ENCODE assay signal across 36 cellular contexts in the genomic region with DNA sequence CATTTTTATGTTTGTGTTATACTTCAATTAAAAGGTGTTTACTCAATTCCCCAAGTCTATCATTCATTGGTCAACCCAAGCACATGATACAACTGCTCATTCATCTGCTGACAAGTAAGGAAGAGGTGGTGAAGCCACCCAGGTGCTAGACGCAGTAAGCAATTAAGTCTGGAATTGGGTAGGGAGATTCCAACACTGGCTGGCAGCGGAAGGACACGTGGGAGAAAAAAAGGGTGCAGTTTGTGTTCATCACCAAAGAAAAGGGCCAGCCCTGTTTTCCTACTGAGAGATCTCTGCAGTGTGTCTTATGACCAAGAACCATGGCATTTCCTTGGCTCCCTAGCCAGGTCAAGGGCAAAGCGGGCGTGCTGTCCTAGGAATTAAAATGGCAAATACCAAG. TPM values are rescaled to one million over a fixed set of nuclear protein-coding genes. Genes with fewer than 3 reads are reported as not detected.
DNase-seq lines count a peak whose midpoint lies in the region; ATAC-seq, FAIRE-seq and TF ChIP-seq lines count a peak whose summit lies in the region.
"Had no signal": no experiment of that assay in that cellular context is flagged by ENCODE, and none has a peak within 500 bp of the region (broad histone marks: within the 10 kb centered on the region; RNA-seq: fewer than 3 reads in every experiment).

No MANE protein-coding gene starts in this region.

- no peak overlapping the region for H3K4me2 ChIP-seq in mammary epithelial cell (ENCODE audit: insufficient read depth, low read depth, low read length)

- no peaks in the 10 kb centered on the region for H3K79me2 ChIP-seq in mammary epithelial cell (ENCODE audit: insufficient read depth, low read length)

- 66% methylated on average over 5 of the region's 5 CpGs for WGBS in mammary epithelial cell (ENCODE audit: low coverage, missing lambda C conversion rate)

- TF ChIP-seq POLR2A in gastrocnemius medialis (IDR thresholded peaks at IDR 0.05) = no peak

- H3K4me1 ChIP-seq in mammary epithelial cell (ENCODE audit: insufficient read depth, low read length) = peaks cover 23% of the 10 kb centered on the region
- peaks cover 26% of the 10 kb centered on the region for H3K4me1 ChIP-seq in SJSA1 (replicated peaks)
- H3K4me1 ChIP-seq in foreskin keratinocyte = peaks cover 18% of the 10 kb centered on the region
- H3K4me1 ChIP-seq in gastrocnemius medialis = no peaks in the 10 kb centered on the region
- H3K4me1 ChIP-seq: heart left ventricle, left lung, suprapubic skin had no signal

- H3K27ac ChIP-seq in mammary epithelial cell (ENCODE audit: insufficient read depth, low read depth, low read length) (peak overlapping the region; percentile 79), SJSA1 (peak overlapping the region; percentile 67), foreskin keratinocyte (no peak overlapping the region), gastrocnemius medialis (no peak overlapping the region)
- H3K27ac ChIP-seq: heart left ventricle, left lung, suprapubic skin had no signal

- H3K4me3 ChIP-seq in mammary epithelial cell (replicated peaks in 1 of 3; ENCODE audit: insufficient read depth in 1 of 3, low read depth in 2 of 3, low read length in 3 of 3) (no peak overlapping the region), SJSA1 (no peak overlapping the region), gastrocnemius medialis (no peak overlapping the region)
- H3K4me3 ChIP-seq: GM12878, heart left ventricle, K562, left lung, suprapubic skin had no signal

- H3K4me3 Mint-ChIP-seq in MCF 10A (ENCODE audit: unreplicated experiment) = no peak overlapping the region
- no peak overlapping the region for H3K4me3 Mint-ChIP-seq in activated CD4-positive, alpha-beta memory T cell treated with anti-CD3 and anti-CD28 coated beads, Interleukin-2, amount 10 ng/mL, durations not matched to agents 7 days and 5 days
- H3K4me3 Mint-ChIP-seq: activated CD8-positive, alpha-beta T cell treated with anti-CD3 and anti-CD28 coated beads, Interleukin-2, amount 10 ng/mL, durations not matched to agents 7 days and 5 days; activated naive CD4-positive, alpha-beta T cell treated with anti-CD3 and anti-CD28 coated beads, Interleukin-2, amount 10 ng/mL, durations not matched to agents 7 days and 5 days; activated T-cell treated with anti-CD3 and anti-CD28 coated beads, Interleukin-2, amount 50 U/mL, for 24 hours; dendritic cell treated with granulocyte-macrophage colony-stimulating factor and Interleukin-4, amounts not matched to agents 40 ng/mL and 50 ng/mL, for 4 days; naive thymus-derived CD8-positive, alpha-beta T cell; stimulated activated memory B cell treated with anti-CD40 and anti-IgM and Interleukin-4, amounts not matched to agents 10 μg/mL and 1 μg/mL and 100 μg/mL, for 72 hours had no signal

- CTCF ChIA-PET in mammary epithelial cell (lab: Charles Lee; ENCODE audit: low non-redundant PET) = no interaction called here
- CTCF ChIA-PET in MCF 10A (lab: Yijun Ruan, JAX) = interaction anchor here (0.9 kb wide), 1 partner anchor 10 kb away, joined by 3 read pairs; no protein-coding TSS in a partner anchor
- CTCF ChIA-PET in activated CD4-positive, alpha-beta memory T cell treated with anti-CD3 and anti-CD28 coated beads, Interleukin-2, amount 10 ng/mL, durations not matched to agents 7 days and 5 days (lab: Charles Lee) = interaction anchor here (1.2 kb wide), 1 partner anchor 10 kb away, joined by 3 read pairs; no protein-coding TSS in a partner anchor

- H3K27me3 ChIP-seq in mammary epithelial cell (ENCODE audit: insufficient read depth, low read length) = no peaks in the 10 kb centered on the region
- no peaks in the 10 kb centered on the region for H3K27me3 ChIP-seq in SJSA1 (replicated peaks)
- H3K27me3 ChIP-seq in foreskin keratinocyte = no peaks in the 10 kb centered on the region
- H3K27me3 ChIP-seq in gastrocnemius medialis = no peaks in the 10 kb centered on the region
- H3K27me3 ChIP-seq: heart left ventricle, left lung, suprapubic skin had no signal

- H3K36me3 Mint-ChIP-seq in MCF 10A (ENCODE audit: insufficient read depth, unreplicated experiment) = peaks cover 29% of the 10 kb centered on the region
- H3K36me3 Mint-ChIP-seq in activated CD4-positive, alpha-beta memory T cell treated with anti-CD3 and anti-CD28 coated beads, Interleukin-2, amount 10 ng/mL, durations not matched to agents 7 days and 5 days (ENCODE audit: low read depth) = no peaks in the 10 kb centered on the region
- H3K36me3 Mint-ChIP-seq: activated naive CD4-positive, alpha-beta T cell treated with anti-CD3 and anti-CD28 coated beads, Interleukin-2, amount 10 ng/mL, durations not matched to agents 7 days and 5 days had no signal

- H3K9ac ChIP-seq in mammary epithelial cell (ENCODE audit: insufficient read depth, low read length) = no peak overlapping the region

- no TSS peak for BruUV-seq in mammary epithelial cell (replicated peaks; lab: Mats Ljungman, UMichigan)
- BruUV-seq in MCF 10A (replicated peaks; lab: Mats Ljungman, UMichigan) = no TSS peak

- peak; percentile 80 for DNase-seq in mammary epithelial cell
- no peak for DNase-seq in MCF 10A (ENCODE audit: unreplicated experiment)
- peak; percentile 46 to 51 for DNase-seq in SJSA1 (ENCODE audit: low read depth in 1 of 2, low spot score in 2 of 2)
- DNase-seq in foreskin keratinocyte = peak; percentile 69 to 83
- DNase-seq in urothelium cell line (ENCODE audit: low spot score) = peak; percentile 40
- DNase-seq in activated CD4-positive, alpha-beta memory T cell treated with anti-CD3 and anti-CD28 coated beads, Interleukin-2, amount 10 ng/mL, durations not matched to agents 7 days and 5 days = no peak
- no peak for DNase-seq in gastrocnemius medialis
- DNase-seq: activated CD4-positive, CD25-positive, alpha-beta regulatory T cell treated with anti-CD3 and anti-CD28 coated beads, Interleukin-2, amount 50 U/mL, for 72 hours; activated CD8-positive, alpha-beta T cell treated with anti-CD3 and anti-CD28 coated beads, Interleukin-2, amount 10 ng/mL, durations not matched to agents 7 days and 5 days; activated naive CD4-positive, alpha-beta T cell treated with anti-CD3 and anti-CD28 coated beads, Interleukin-2, amount 10 ng/mL, durations not matched to agents 7 days and 5 days; activated T-cell treated with anti-CD3 and anti-CD28 coated beads, Interleukin-2, amount 50 U/mL, for 24 hours; amniotic stem cell; COR-L47; DMS79 treated with DMSO at 0.1 percent for 48 hours; heart left ventricle; left lung; naive thymus-derived CD8-positive, alpha-beta T cell; NCI-H1417 treated with DMSO at 0.1 percent for 48 hours; NCI-H446; NCI-H82; retina; SHP77 treated with DMSO at 0.1 percent for 48 hours; stimulated activated CD4-positive, alpha-beta T cell treated with anti-CD3 and anti-CD28 coated beads, Interleukin-4, amount 100 ng/mL, for 1 hour had no signal

- in situ Hi-C loops in mammary epithelial cell (cut with MboI; ENCODE audit: low sequenced_read_pairs in 2 of 2) = no loop called here
- in situ Hi-C loops in gastrocnemius medialis (cut with MboI; ENCODE audit: low sequenced_read_pairs in 4 of 4) = no loop called here

- no peak for TF ChIP-seq CTCF in mammary epithelial cell (conservative IDR thresholded peaks at IDR 0.05 in 1 of 2, IDR thresholded peaks at IDR 0.05 in 1 of 2; ENCODE audit: extremely low read depth in 1 of 2, insufficient read depth in 1 of 2, low read depth in 1 of 2, low read length in 2 of 2)
- no peak for TF ChIP-seq CTCF in MCF 10A (IDR thresholded peaks at IDR 0.05; ENCODE audit: unreplicated experiment)
- TF ChIP-seq CTCF in foreskin keratinocyte (conservative IDR thresholded peaks at IDR 0.05) = no peak
- no peak for TF ChIP-seq CTCF in gastrocnemius medialis (IDR thresholded peaks at IDR 0.05 in 4 of 5, conservative IDR thresholded peaks at IDR 0.05 in 1 of 5)

- intact Hi-C loops in mammary epithelial cell (cut with micrococcal nuclease) = no loop called here
- intact Hi-C loops in MCF 10A (cut with micrococcal nuclease) = no loop called here
- intact Hi-C loops in gastrocnemius medialis (cut with DNase I; ENCODE audit: low total_unique reads) = no loop called here

- H3K9me3 Mint-ChIP-seq in MCF 10A (ENCODE audit: unreplicated experiment) = peaks cover 7% of the 10 kb centered on the region
- no peaks in the 10 kb centered on the region for H3K9me3 Mint-ChIP-seq in activated CD4-positive, alpha-beta memory T cell treated with anti-CD3 and anti-CD28 coated beads, Interleukin-2, amount 10 ng/mL, durations not matched to agents 7 days and 5 days
- H3K9me3 Mint-ChIP-seq: activated naive CD4-positive, alpha-beta T cell treated with anti-CD3 and anti-CD28 coated beads, Interleukin-2, amount 10 ng/mL, durations not matched to agents 7 days and 5 days; activated T-cell treated with anti-CD3 and anti-CD28 coated beads, Interleukin-2, amount 50 U/mL, for 24 hours; dendritic cell treated with granulocyte-macrophage colony-stimulating factor and Interleukin-4, amounts not matched to agents 40 ng/mL and 50 ng/mL, for 4 days; naive thymus-derived CD8-positive, alpha-beta T cell; stimulated activated memory B cell treated with anti-CD40 and anti-IgM and Interleukin-4, amounts not matched to agents 10 μg/mL and 1 μg/mL and 100 μg/mL, for 72 hours had no signal

- peak; percentile 9 for FAIRE-seq in urothelium cell line (lab: Jason Lieb, UNC)
- FAIRE-seq: A204.1, GM12878, K562, TTC549 had no signal

- peaks cover 12% of the 10 kb centered on the region for H3K36me3 ChIP-seq in mammary epithelial cell (ENCODE audit: insufficient read depth, low read length)
- peaks cover 24% of the 10 kb centered on the region for H3K36me3 ChIP-seq in SJSA1
- H3K36me3 ChIP-seq in gastrocnemius medialis = peaks cover 0 to 44% of the 10 kb centered on the region in 2 donors

- peaks cover 8% of the 10 kb centered on the region for H3K4me1 Mint-ChIP-seq in MCF 10A (ENCODE audit: insufficient read depth, unreplicated experiment)
- H3K4me1 Mint-ChIP-seq in activated CD4-positive, alpha-beta memory T cell treated with anti-CD3 and anti-CD28 coated beads, Interleukin-2, amount 10 ng/mL, durations not matched to agents 7 days and 5 days = peaks cover 14% of the 10 kb centered on the region
- H3K4me1 Mint-ChIP-seq: stimulated activated memory B cell treated with anti-CD40 and anti-IgM and Interleukin-4, amounts not matched to agents 10 μg/mL and 1 μg/mL and 100 μg/mL, for 72 hours had no signal

- dilution Hi-C loops in mammary epithelial cell (cut with HindIII; ENCODE audit: low sequenced_read_pairs) = no loop called here

- no peak overlapping the region for H2AFZ ChIP-seq in mammary epithelial cell (ENCODE audit: low read depth, low read length)

- peaks cover 15% of the 10 kb centered on the region for H3K9me3 ChIP-seq in mammary epithelial cell (replicated peaks; ENCODE audit: insufficient read depth, low read length)
- peaks cover 6% of the 10 kb centered on the region; the same call in 1 of the 2 replicates for H3K9me3 ChIP-seq in SJSA1 (replicated peaks)
- no peaks in the 10 kb centered on the region for H3K9me3 ChIP-seq in gastrocnemius medialis
- H3K9me3 ChIP-seq: heart left ventricle, left lung, suprapubic skin had no signal

- H4K20me1 ChIP-seq in mammary epithelial cell (ENCODE audit: insufficient read depth, low read length) = no peaks in the 10 kb centered on the region

- H3K27ac Mint-ChIP-seq in MCF 10A (ENCODE audit: low read depth, unreplicated experiment) = no peak overlapping the region
- H3K27ac Mint-ChIP-seq in activated CD4-positive, alpha-beta memory T cell treated with anti-CD3 and anti-CD28 coated beads, Interleukin-2, amount 10 ng/mL, durations not matched to agents 7 days and 5 days = no peak overlapping the region
- H3K27ac Mint-ChIP-seq: activated CD8-positive, alpha-beta T cell treated with anti-CD3 and anti-CD28 coated beads, Interleukin-2, amount 10 ng/mL, durations not matched to agents 7 days and 5 days; activated naive CD4-positive, alpha-beta T cell treated with anti-CD3 and anti-CD28 coated beads, Interleukin-2, amount 10 ng/mL, durations not matched to agents 7 days and 5 days; activated T-cell treated with anti-CD3 and anti-CD28 coated beads, Interleukin-2, amount 50 U/mL, for 24 hours; dendritic cell treated with granulocyte-macrophage colony-stimulating factor and Interleukin-4, amounts not matched to agents 40 ng/mL and 50 ng/mL, for 4 days; naive thymus-derived CD8-positive, alpha-beta T cell; stimulated activated memory B cell treated with anti-CD40 and anti-IgM and Interleukin-4, amounts not matched to agents 10 μg/mL and 1 μg/mL and 100 μg/mL, for 72 hours had no signal

- POLR2A ChIA-PET in MCF 10A (lab: Yijun Ruan, JAX) = interaction anchor here (1.5 kb wide), 1 partner anchor 12 kb away, joined by 10 read pairs; a partner anchor contains a TSS
- POLR2A ChIA-PET in activated CD4-positive, alpha-beta memory T cell treated with anti-CD3 and anti-CD28 coated beads, Interleukin-2, amount 10 ng/mL, durations not matched to agents 7 days and 5 days (lab: Charles Lee) = no interaction called here

- peak; percentile 37 for ATAC-seq in foreskin keratinocyte
- ATAC-seq in GM19395 (IDR thresholded peaks at IDR 0.05; ENCODE audit: unreplicated experiment) = no peak
- ATAC-seq in gastrocnemius medialis = no peak
- ATAC-seq: activated CD8-positive, alpha-beta T cell treated with anti-CD3 and anti-CD28 coated beads, Interleukin-2, amount 10 ng/mL, durations not matched to agents 7 days and 5 days; GM12878; heart left ventricle; K562; left lung; naive thymus-derived CD8-positive, alpha-beta T cell; stimulated activated memory B cell treated with anti-CD40 and anti-IgM and Interleukin-4, amounts not matched to agents 10 μg/mL and 1 μg/mL and 100 μg/mL, for 72 hours had no signal

- H3K27me3 Mint-ChIP-seq in MCF 10A (ENCODE audit: insufficient read depth, unreplicated experiment) = no peaks in the 10 kb centered on the region
- no peaks in the 10 kb centered on the region for H3K27me3 Mint-ChIP-seq in activated CD4-positive, alpha-beta memory T cell treated with anti-CD3 and anti-CD28 coated beads, Interleukin-2, amount 10 ng/mL, durations not matched to agents 7 days and 5 days
- H3K27me3 Mint-ChIP-seq: activated naive CD4-positive, alpha-beta T cell treated with anti-CD3 and anti-CD28 coated beads, Interleukin-2, amount 10 ng/mL, durations not matched to agents 7 days and 5 days; activated T-cell treated with anti-CD3 and anti-CD28 coated beads, Interleukin-2, amount 50 U/mL, for 24 hours; dendritic cell treated with granulocyte-macrophage colony-stimulating factor and Interleukin-4, amounts not matched to agents 40 ng/mL and 50 ng/mL, for 4 days; naive thymus-derived CD8-positive, alpha-beta T cell; stimulated activated memory B cell treated with anti-CD40 and anti-IgM and Interleukin-4, amounts not matched to agents 10 μg/mL and 1 μg/mL and 100 μg/mL, for 72 hours had no signal

RNA-seq across cellular contexts. Expression of a gene that starts 11.8 kb away (rescaled TPM):
- 10 to 100 TPM in 1 of 2 donors, 1 to 10 TPM in 1; 6.2 to 16.2 TPM for total RNA-seq in mammary epithelial cell
- 3.8 TPM for polyA plus RNA-seq in mammary epithelial cell
- polyA minus RNA-seq in mammary epithelial cell = 1.5 TPM
- total RNA-seq in MCF 10A (2022) = 12.6 and 13.7 TPM in 2 replicates
- total RNA-seq in SJSA1 (2014; rRNA removed; shearing (Covaris generic)) = 8.6 and 17.6 TPM in 2 replicates
- 6.7 and 7.5 TPM in 2 replicates for total RNA-seq in foreskin keratinocyte
- polyA plus RNA-seq in foreskin keratinocyte = 3.0 and 3.8 TPM in 2 replicates
- 1 to 10 TPM; 6.0 to 7.3 TPM for total RNA-seq in activated CD4-positive, alpha-beta memory T cell treated with anti-CD3 and anti-CD28 coated beads, Interleukin-2, amount 10 ng/mL, durations not matched to agents 7 days and 5 days
- 1 to 10 TPM; 3.6 to 5.6 (median 4.7) TPM for total RNA-seq in gastrocnemius medialis

RNA-seq across cellular contexts. Expression of a gene that starts 15.2 kb away (rescaled TPM):
- total RNA-seq in mammary epithelial cell (1 to 10 TPM; 3.4 to 5.2 TPM), MCF 10A (2022) (4.1 and 4.6 TPM in 2 replicates), foreskin keratinocyte (2.0 and 2.9 TPM in 2 replicates), gastrocnemius medialis (1 to 10 TPM in 3 of 4 donors, under 1 TPM in 1; 0.65 to 3.3 (median 1.5) TPM)
- polyA plus RNA-seq in mammary epithelial cell (0.97 TPM), foreskin keratinocyte (0.82 and 1.1 TPM in 2 replicates)
- 4.3 TPM for polyA minus RNA-seq in mammary epithelial cell
- total RNA-seq in SJSA1 (2014; rRNA removed; shearing (Covaris generic)) = 0.95 and 4.5 TPM in 2 replicates
- total RNA-seq in activated CD4-positive, alpha-beta memory T cell treated with anti-CD3 and anti-CD28 coated beads, Interleukin-2, amount 10 ng/mL, durations not matched to agents 7 days and 5 days = 1 to 10 TPM; 2.1 to 2.8 TPM

RNA-seq across cellular contexts. Expression of a gene that starts 32.0 kb away (rescaled TPM):
- not detected for total RNA-seq in mammary epithelial cell
- not detected for polyA plus RNA-seq in mammary epithelial cell
- polyA minus RNA-seq in mammary epithelial cell = not detected
- total RNA-seq in MCF 10A (2022) = not detected in 2 replicates
- not detected in 2 replicates for total RNA-seq in SJSA1 (2014; rRNA removed; shearing (Covaris generic))
- not detected in 2 replicates for total RNA-seq in foreskin keratinocyte
- not detected in 2 replicates for polyA plus RNA-seq in foreskin keratinocyte
- total RNA-seq in activated CD4-positive, alpha-beta memory T cell treated with anti-CD3 and anti-CD28 coated beads, Interleukin-2, amount 10 ng/mL, durations not matched to agents 7 days and 5 days = not detected
- not detected for total RNA-seq in gastrocnemius medialis
- total RNA-seq: activated CD8-positive, alpha-beta T cell treated with anti-CD3 and anti-CD28 coated beads, Interleukin-2, amount 10 ng/mL, durations not matched to agents 7 days and 5 days; cardiac septum; GM12878; heart left ventricle; K562; left lung; naive thymus-derived CD8-positive, alpha-beta T cell; OCI-LY7; omental fat pad; suprapubic skin; urinary bladder had no signal
- polyA plus RNA-seq: BJ; GM12878; heart left ventricle; K562; naive thymus-derived CD8-positive, alpha-beta T cell; urinary bladder had no signal

RNA-seq across cellular contexts. Expression of a gene that starts 52.3 kb away (rescaled TPM):
- total RNA-seq in mammary epithelial cell (under 1 TPM; 0.17 to 0.24 TPM), MCF 10A (2022) (0.14 TPM in 1 of 2 replicates, not detected in the other), foreskin keratinocyte (0.11 TPM in 1 of 2 replicates, not detected in the other), gastrocnemius medialis (not detected)
- polyA plus RNA-seq in mammary epithelial cell (0.85 TPM), foreskin keratinocyte (0.08 TPM in 1 of 2 replicates, not detected in the other)
- polyA minus RNA-seq in mammary epithelial cell = not detected
- total RNA-seq in SJSA1 (2014; rRNA removed; shearing (Covaris generic)) = not detected in 2 replicates
- not detected for total RNA-seq in activated CD4-positive, alpha-beta memory T cell treated with anti-CD3 and anti-CD28 coated beads, Interleukin-2, amount 10 ng/mL, durations not matched to agents 7 days and 5 days
- total RNA-seq: activated CD8-positive, alpha-beta T cell treated with anti-CD3 and anti-CD28 coated beads, Interleukin-2, amount 10 ng/mL, durations not matched to agents 7 days and 5 days; cardiac septum; naive thymus-derived CD8-positive, alpha-beta T cell; suprapubic skin; urinary bladder had no signal
- polyA plus RNA-seq: BJ; heart left ventricle; K562; naive thymus-derived CD8-positive, alpha-beta T cell; urinary bladder had no signal

Comparison
In these comparisons a context has a peak if more than half of its experiments do, and no peak if none do; other contexts are left out.
1. DNase-seq: peak in mammary epithelial cell (single experiment), SJSA1 (2 of 2), foreskin keratinocyte (2 of 2) and urothelium cell line (single experiment); none in MCF 10A (single experiment), activated CD4-positive, alpha-beta memory T cell treated with anti-CD3 and anti-CD28 coated beads, Interleukin-2, amount 10 ng/mL, durations not matched to agents 7 days and 5 days (single experiment) and gastrocnemius medialis (0 of 2).
2. H3K27ac ChIP-seq: peak in mammary epithelial cell (single experiment) and SJSA1 (single experiment); none in foreskin keratinocyte (single experiment) and gastrocnemius medialis (0 of 4).